In genomic region chr11:607020-607780, GRCh38 we compare ENCODE assay signal across 27 cellular contexts. TPM values are rescaled to one million over a fixed set of nuclear protein-coding genes. Genes with fewer than 3 reads are reported as not detected.
DNase-seq lines count a peak whose midpoint lies in the region; ATAC-seq, FAIRE-seq and TF ChIP-seq lines count a peak whose summit lies in the region.
"Had no signal": no experiment of that assay in that cellular context is flagged by ENCODE, and none has a peak within 500 bp of the region (broad histone marks: within the 10 kb centered on the region; RNA-seq: fewer than 3 reads in every experiment).

No MANE protein-coding gene starts in this region.

- H3K4me2 ChIP-seq in K562 (ENCODE audit: insufficient read depth, low read length), result no peak overlapping the region
- H3K4me2 ChIP-seq: hepatocyte had no signal

- intact Hi-C loops in natural killer cell (cut with micrococcal nuclease), result no loop called here
- intact Hi-C loops in K562 (cut with micrococcal nuclease), result no loop called here

- no peak overlapping the region for H3K27ac ChIP-seq in K562 (ENCODE audit: extremely low read depth, low read depth, low read length)
- H3K27ac ChIP-seq: hepatocyte, parathyroid adenoma had no signal

- no peak for ATAC-seq in natural killer cell treated with Interleukin-12 subunit alpha and Interleukin-12 subunit beta and Interleukin-15 and Interleukin-18, amount 100 ng/mL, for 72 hours
- no peak for ATAC-seq in natural killer cell
- ATAC-seq in K562, result no peak
- ATAC-seq in left lobe of liver, result no peak
- no peak for ATAC-seq in GM21619 (IDR thresholded peaks at IDR 0.05; ENCODE audit: unreplicated experiment)
- ATAC-seq: activated T-helper 17 cell treated with anti-CD3 and anti-CD28 coated beads, Interleukin-2, amount 50 U/mL, for 72 hours; stimulated activated naive CD8-positive, alpha-beta T cell treated with anti-CD3 and anti-CD28 coated beads, Interleukin-15, amount 100 ng/mL, for 72 hours had no signal

- no peaks in the 10 kb centered on the region for H3K79me2 ChIP-seq in K562 (ENCODE audit: control insufficient read depth, insufficient read depth, low read length)
- H3K79me2 ChIP-seq: hepatocyte, parathyroid adenoma had no signal

- no peaks in the 10 kb centered on the region for H3K9me3 Mint-ChIP-seq in natural killer cell treated with Interleukin-12 subunit alpha and Interleukin-12 subunit beta and Interleukin-15 and Interleukin-18, amount 100 ng/mL, for 72 hours
- H3K9me3 Mint-ChIP-seq in natural killer cell (no peaks in the 10 kb centered on the region), nephron progenitor cell (no peaks in the 10 kb centered on the region)
- H3K9me3 Mint-ChIP-seq: activated T-helper 17 cell treated with anti-CD3 and anti-CD28 coated beads, Interleukin-2, amount 50 U/mL, for 72 hours; immature natural killer cell; nephron; stimulated activated naive CD8-positive, alpha-beta T cell treated with anti-CD3 and anti-CD28 coated beads, Interleukin-15, amount 100 ng/mL, for 72 hours had no signal

- TF ChIP-seq RAD21 in K562 (CRISPR knock-in tag; conservative IDR thresholded peaks at IDR 0.05 in 1 of 2, IDR thresholded peaks at IDR 0.05 in 1 of 2), result no peak

- H3K36me3 ChIP-seq in K562 (ENCODE audit: control insufficient read depth, insufficient read depth, low read length), result peaks cover 98% of the 10 kb centered on the region

- no peaks in the 10 kb centered on the region for H3K27me3 ChIP-seq in K562 (ENCODE audit: control insufficient read depth in 2 of 2, insufficient read depth in 2 of 2, low read length in 2 of 2)
- H3K27me3 ChIP-seq: body of pancreas, hepatocyte, MG63 had no signal

- CTCF ChIA-PET in K562 (lab: Yijun Ruan, JAX; ENCODE audit: low intra/inter-chr PET ratio), result no interaction called here

- no peaks in the 10 kb centered on the region for H3K9me3 ChIP-seq in K562 (replicated peaks; ENCODE audit: control insufficient read depth, insufficient read depth, low read depth, low read length)
- H3K9me3 ChIP-seq: body of pancreas, MG63 had no signal

- H3K27me3 Mint-ChIP-seq in natural killer cell treated with Interleukin-12 subunit alpha and Interleukin-12 subunit beta and Interleukin-15 and Interleukin-18, amount 100 ng/mL, for 72 hours, result no peaks in the 10 kb centered on the region
- H3K27me3 Mint-ChIP-seq in natural killer cell (ENCODE audit: low read depth in 2 of 2), result no peaks in the 10 kb centered on the region
- H3K27me3 Mint-ChIP-seq in nephron progenitor cell (ENCODE audit: low read depth, poor library complexity), result no peaks in the 10 kb centered on the region
- H3K27me3 Mint-ChIP-seq: activated T-helper 17 cell treated with anti-CD3 and anti-CD28 coated beads, Interleukin-2, amount 50 U/mL, for 72 hours; CD4-positive, CD25-positive, alpha-beta regulatory T cell; stimulated activated naive CD8-positive, alpha-beta T cell treated with anti-CD3 and anti-CD28 coated beads, Interleukin-15, amount 100 ng/mL, for 72 hours had no signal

- DNase-seq in natural killer cell treated with Interleukin-12 subunit alpha and Interleukin-12 subunit beta and Interleukin-15 and Interleukin-18, amount 100 ng/mL, for 72 hours (ENCODE audit: low spot score), result peak; percentile 54
- DNase-seq in natural killer cell (no peak), K562 (ENCODE audit: extremely low read depth in 1 of 4, low spot score in 3 of 4) (no peak), nephron progenitor cell (no peak), left lobe of liver (ENCODE audit: low spot score) (no peak), NCI-H2107 treated with DMSO at 0.1 percent for 48 hours (lab: John Stamatoyannopoulos, UW; ENCODE audit: unreplicated experiment) (no peak)
- DNase-seq: activated CD4-positive, alpha-beta T cell treated with anti-CD3 and anti-CD28 coated beads for 4 hours; CD4-positive, CD25-positive, alpha-beta regulatory T cell; effector CD8-positive, alpha-beta T cell; EL; foreskin melanocyte; immature natural killer cell; KBM-7; MG63; NCI-H2081 treated with DMSO at 0.1 percent for 48 hours; NCI-H446; stimulated activated naive CD8-positive, alpha-beta T cell treated with anti-CD3 and anti-CD28 coated beads, Interleukin-15, amount 100 ng/mL, for 72 hours; trophoblast cell had no signal

- peaks cover 0 to 34% of the 10 kb centered on the region in 2 experiments; a peak in 1 of 5 replicates for H3K4me1 ChIP-seq in K562 (replicated peaks in 1 of 2; ENCODE audit: control insufficient read depth in 2 of 2, insufficient read depth in 2 of 2, low read length in 2 of 2)
- H3K4me1 ChIP-seq: body of pancreas, parathyroid adenoma had no signal

- H3K36me3 Mint-ChIP-seq in natural killer cell treated with Interleukin-12 subunit alpha and Interleukin-12 subunit beta and Interleukin-15 and Interleukin-18, amount 100 ng/mL, for 72 hours, result no peaks in the 10 kb centered on the region
- H3K36me3 Mint-ChIP-seq in natural killer cell, result no peaks in the 10 kb centered on the region
- H3K36me3 Mint-ChIP-seq in nephron progenitor cell (ENCODE audit: low read depth), result peaks cover 34% of the 10 kb centered on the region

- no peak overlapping the region for H2AFZ ChIP-seq in K562 (ENCODE audit: low read depth, low read length)
- H2AFZ ChIP-seq: hepatocyte, parathyroid adenoma had no signal

- no peak for FAIRE-seq in K562 (lab: Jason Lieb, UNC)

- no TSS peak for BruUV-seq in K562 (replicated peaks; lab: Mats Ljungman, UMichigan)

- POLR2A ChIA-PET in K562 (lab: Yijun Ruan, JAX), result interaction anchor here (0.6 to 0.7 kb wide), 3 partner anchors 24 to 1227 kb away, joined by 3 read pairs; no protein-coding TSS in a partner anchor

- peaks cover 6% of the 10 kb centered on the region; the same call in 1 of the 2 replicates for H4K20me1 ChIP-seq in K562 (replicated peaks; ENCODE audit: control insufficient read depth, insufficient read depth, low read length)

- H3K9ac ChIP-seq in K562 (ENCODE audit: insufficient read depth in 1 of 2, low read depth in 2 of 2, low read length in 2 of 2), result no peak overlapping the region; a peak in 1 of 4 replicates
- H3K9ac ChIP-seq: parathyroid adenoma had no signal

- in situ Hi-C loops in K562 (cut with MboI), result no loop called here

- H3K9me1 ChIP-seq in K562 (ENCODE audit: control insufficient read depth, insufficient read depth, low read length), result no peaks in the 10 kb centered on the region

- no peak for TF ChIP-seq EP300 in K562 (IDR thresholded peaks at IDR 0.05; ENCODE audit: low read length)

- TF ChIP-seq POLR2A in K562 (conservative IDR thresholded peaks at IDR 0.05), result no peak

- H3K4me1 Mint-ChIP-seq in natural killer cell treated with Interleukin-12 subunit alpha and Interleukin-12 subunit beta and Interleukin-15 and Interleukin-18, amount 100 ng/mL, for 72 hours (ENCODE audit: low read depth in 2 of 2), result peaks cover 2 to 3% of the 10 kb centered on the region in 2 donors
- H3K4me1 Mint-ChIP-seq in natural killer cell (peaks cover 3% of the 10 kb centered on the region in 2 donors), nephron progenitor cell (peaks cover 4% of the 10 kb centered on the region)
- H3K4me1 Mint-ChIP-seq: activated T-helper 17 cell treated with anti-CD3 and anti-CD28 coated beads, Interleukin-2, amount 50 U/mL, for 72 hours had no signal

- no peak overlapping the region for H3K4me3 ChIP-seq in K562
- H3K4me3 ChIP-seq: body of pancreas, hepatocyte, MG63 had no signal

- TF ChIP-seq CTCF in natural killer cell (IDR thresholded peaks at IDR 0.05) (no peak), K562 (IDR thresholded peaks at IDR 0.05 in 2 of 3, conservative IDR thresholded peaks at IDR 0.05 in 1 of 3; ENCODE audit: insufficient read depth in 2 of 3, low read depth in 1 of 3, low read length in 3 of 3) (no peak), nephron progenitor cell (IDR thresholded peaks at IDR 0.05) (no peak)

- H3K4me3 Mint-ChIP-seq in natural killer cell treated with Interleukin-12 subunit alpha and Interleukin-12 subunit beta and Interleukin-15 and Interleukin-18, amount 100 ng/mL, for 72 hours, result no peak overlapping the region
- H3K4me3 Mint-ChIP-seq in natural killer cell (no peak overlapping the region), nephron progenitor cell (no peak overlapping the region)
- H3K4me3 Mint-ChIP-seq: activated T-helper 17 cell treated with anti-CD3 and anti-CD28 coated beads, Interleukin-2, amount 50 U/mL, for 72 hours; CD4-positive, CD25-positive, alpha-beta regulatory T cell; immature natural killer cell; nephron; stimulated activated naive CD8-positive, alpha-beta T cell treated with anti-CD3 and anti-CD28 coated beads, Interleukin-15, amount 100 ng/mL, for 72 hours had no signal

- 97% methylated on average over 31 of the region's 35 CpGs for WGBS in K562 (ENCODE audit: insufficient coverage, low coverage, missing lambda C conversion rate)

- H3K27ac Mint-ChIP-seq in natural killer cell treated with Interleukin-12 subunit alpha and Interleukin-12 subunit beta and Interleukin-15 and Interleukin-18, amount 100 ng/mL, for 72 hours, result no peak overlapping the region
- H3K27ac Mint-ChIP-seq in natural killer cell, result no peak overlapping the region
- peak overlapping the region; percentile 83 for H3K27ac Mint-ChIP-seq in nephron progenitor cell
- H3K27ac Mint-ChIP-seq: activated T-helper 17 cell treated with anti-CD3 and anti-CD28 coated beads, Interleukin-2, amount 50 U/mL, for 72 hours; immature natural killer cell; nephron had no signal

RNA-seq across cellular contexts. Expression of gene IRF7, which starts 8.6 kb away (rescaled TPM):
- total RNA-seq in natural killer cell treated with Interleukin-12 subunit alpha and Interleukin-12 subunit beta and Interleukin-15 and Interleukin-18, amount 100 ng/mL, for 72 hours, result 10 to 100 TPM; 33.7 to 34.9 TPM
- total RNA-seq in natural killer cell (10 to 100 TPM; 63.3 to 97.3 (median 77.3) TPM), K562 (2014; rRNA removed) (3.7 and 8.3 TPM in 2 replicates), K562 (2014; rRNA removed; fragmentation: Illumina TruSeq; extraction: Trizol) (0.29 TPM in 1 of 2 replicates, not detected in the other), K562 (2015; rRNA removed; fragmentation: Illumina TruSeq; extraction: Trizol) (2.0 and 2.2 TPM in 2 replicates), K562 (2021) (6.5 and 7.6 TPM in 2 replicates), left lobe of liver (38.5 TPM)
- 3.7 and 21.2 TPM in 2 replicates for total RNA-seq in K562 (2011; cell fraction: chromatin; rRNA removed; ENCODE audit: low replicate concordance)
- 23.2 and 27.2 TPM in 2 replicates for total RNA-seq in K562 (2011; cell fraction: nucleolus; rRNA removed)
- total RNA-seq in K562 (2011; cell fraction: nucleoplasm; rRNA removed), result 10.0 and 11.6 TPM in 2 replicates
- polyA plus RNA-seq in K562 (2011; rRNA removed) (1.8 and 3.5 TPM in 2 replicates), K562 (2014; fragmentation: Illumina TruSeq; extraction: Trizol) (0.64 and 2.2 TPM in 2 replicates), K562 (2014; fragmentation: Nextera tagmentation; extraction: Ambion mirVana) (under 1 TPM; 0.27 to 0.48 TPM), K562 (2014; rRNA removed) (3.8 and 7.4 TPM in 2 replicates)
- 2.7 and 6.6 TPM in 2 replicates for polyA plus RNA-seq in K562 (2011; cell fraction: cytosol; rRNA removed)
- 21.3 and 30.3 TPM in 2 replicates for polyA plus RNA-seq in K562 (2011; cell fraction: nucleus; rRNA removed)
- 4.0 and 11.8 TPM in 2 replicates for polyA plus RNA-seq in K562 (2012)
- 0.42 and 0.49 TPM in 2 replicates for polyA minus RNA-seq in K562 (2011; rRNA and poly(A)+ RNA removed)
- polyA minus RNA-seq in K562 (2011; cell fraction: cytosol; rRNA and poly(A)+ RNA removed), result 1.3 and 5.2 TPM in 2 replicates
- 10.6 and 12.6 TPM in 2 replicates for polyA minus RNA-seq in K562 (2011; cell fraction: nucleus; rRNA and poly(A)+ RNA removed)

RNA-seq across cellular contexts. Expression of gene CDHR5, which starts 17.6 kb away (rescaled TPM):
- total RNA-seq in natural killer cell treated with Interleukin-12 subunit alpha and Interleukin-12 subunit beta and Interleukin-15 and Interleukin-18, amount 100 ng/mL, for 72 hours, result not detected
- not detected for total RNA-seq in natural killer cell
- not detected in 2 replicates for total RNA-seq in K562 (2011; cell fraction: chromatin; rRNA removed; ENCODE audit: low replicate concordance)
- not detected in 2 replicates for total RNA-seq in K562 (2011; cell fraction: nucleolus; rRNA removed)
- total RNA-seq in K562 (2011; cell fraction: nucleoplasm; rRNA removed), result not detected in 2 replicates
- total RNA-seq in K562 (2014; rRNA removed), result not detected in 2 replicates
- total RNA-seq in K562 (2014; rRNA removed; fragmentation: Illumina TruSeq; extraction: Trizol), result not detected in 2 replicates
- total RNA-seq in K562 (2015; rRNA removed; fragmentation: Illumina TruSeq; extraction: Trizol), result not detected in 2 replicates
- 0.16 TPM in 1 of 2 replicates, not detected in the other for total RNA-seq in K562 (2021)
- polyA plus RNA-seq in K562 (2011; rRNA removed), result not detected in 2 replicates
- polyA plus RNA-seq in K562 (2011; cell fraction: cytosol; rRNA removed), result not detected in 2 replicates
- polyA plus RNA-seq in K562 (2011; cell fraction: nucleus; rRNA removed), result not detected in 2 replicates
- 0.06 and 0.14 TPM in 2 replicates for polyA plus RNA-seq in K562 (2012)
- polyA plus RNA-seq in K562 (2014; fragmentation: Illumina TruSeq; extraction: Trizol), result not detected in 2 replicates
- not detected for polyA plus RNA-seq in K562 (2014; fragmentation: Nextera tagmentation; extraction: Ambion mirVana)
- not detected in 2 replicates for polyA plus RNA-seq in K562 (2014; rRNA removed)
- polyA minus RNA-seq in K562 (2011; rRNA and poly(A)+ RNA removed), result not detected in 2 replicates
- polyA minus RNA-seq in K562 (2011; cell fraction: cytosol; rRNA and poly(A)+ RNA removed), result not detected in 2 replicates
- not detected in 2 replicates for polyA minus RNA-seq in K562 (2011; cell fraction: nucleus; rRNA and poly(A)+ RNA removed)
- total RNA-seq in left lobe of liver, result 64.8 TPM
- total RNA-seq: activated T-helper 17 cell treated with anti-CD3 and anti-CD28 coated beads, Interleukin-2, amount 50 U/mL, for 72 hours; CD4-positive, CD25-positive, alpha-beta regulatory T cell; sciatic nerve had no signal
- polyA plus RNA-seq: CD4-positive, CD25-positive, alpha-beta regulatory T cell; immature natural killer cell had no signal

RNA-seq across cellular contexts. Expression of gene SCT, which starts 19.8 kb away (rescaled TPM):
- not detected for total RNA-seq in natural killer cell treated with Interleukin-12 subunit alpha and Interleukin-12 subunit beta and Interleukin-15 and Interleukin-18, amount 100 ng/mL, for 72 hours
- not detected for total RNA-seq in natural killer cell
- not detected in 2 replicates for total RNA-seq in K562 (2011; cell fraction: chromatin; rRNA removed; ENCODE audit: low replicate concordance)
- total RNA-seq in K562 (2011; cell fraction: nucleolus; rRNA removed), result not detected in 2 replicates
- total RNA-seq in K562 (2011; cell fraction: nucleoplasm; rRNA removed), result not detected in 2 replicates
- total RNA-seq in K562 (2014; rRNA removed), result not detected in 2 replicates
- total RNA-seq in K562 (2014; rRNA removed; fragmentation: Illumina TruSeq; extraction: Trizol), result not detected in 2 replicates
- total RNA-seq in K562 (2015; rRNA removed; fragmentation: Illumina TruSeq; extraction: Trizol), result not detected in 2 replicates
- total RNA-seq in K562 (2021), result not detected in 2 replicates
- not detected in 2 replicates for polyA plus RNA-seq in K562 (2011; rRNA removed)
- polyA plus RNA-seq in K562 (2011; cell fraction: cytosol; rRNA removed), result not detected in 2 replicates
- polyA plus RNA-seq in K562 (2011; cell fraction: nucleus; rRNA removed), result not detected in 2 replicates
- not detected in 2 replicates for polyA plus RNA-seq in K562 (2012)
- not detected in 2 replicates for polyA plus RNA-seq in K562 (2014; fragmentation: Illumina TruSeq; extraction: Trizol)
- polyA plus RNA-seq in K562 (2014; fragmentation: Nextera tagmentation; extraction: Ambion mirVana), result not detected
- not detected in 2 replicates for polyA plus RNA-seq in K562 (2014; rRNA removed)
- not detected in 2 replicates for polyA minus RNA-seq in K562 (2011; rRNA and poly(A)+ RNA removed)
- polyA minus RNA-seq in K562 (2011; cell fraction: cytosol; rRNA and poly(A)+ RNA removed), result not detected in 2 replicates
- not detected in 2 replicates for polyA minus RNA-seq in K562 (2011; cell fraction: nucleus; rRNA and poly(A)+ RNA removed)
- 0.81 TPM for total RNA-seq in left lobe of liver
- total RNA-seq: activated T-helper 17 cell treated with anti-CD3 and anti-CD28 coated beads, Interleukin-2, amount 50 U/mL, for 72 hours; body of pancreas; CD4-positive, CD25-positive, alpha-beta regulatory T cell; hepatocyte; sciatic nerve; T-helper 2 cell treated with Interferon-gamma antibody and Interleukin-4, amounts not matched to agents 100 ng/mL and 5 ng/mL, for 36 hours had no signal
- polyA plus RNA-seq: CD4-positive, CD25-positive, alpha-beta regulatory T cell; esophagus; immature natural killer cell had no signal

RNA-seq across cellular contexts. Expression of gene DRD4, which starts 29.9 kb away (rescaled TPM):
- 1 to 10 TPM in 1 of 2 donors, under 1 TPM in 1; 0.48 to 1.3 TPM for total RNA-seq in natural killer cell treated with Interleukin-12 subunit alpha and Interleukin-12 subunit beta and Interleukin-15 and Interleukin-18, amount 100 ng/mL, for 72 hours
- total RNA-seq in natural killer cell, result 1 to 10 TPM in 1 of 3 donors, under 1 TPM in 2; 0.49 to 1.2 (median 0.61) TPM
- total RNA-seq in K562 (2011; cell fraction: chromatin; rRNA removed; ENCODE audit: low replicate concordance), result 0.30 and 1.00 TPM in 2 replicates
- total RNA-seq in K562 (2011; cell fraction: nucleolus; rRNA removed), result 0.67 and 0.79 TPM in 2 replicates
- 0.59 and 1.1 TPM in 2 replicates for total RNA-seq in K562 (2011; cell fraction: nucleoplasm; rRNA removed)
- total RNA-seq in K562 (2014; rRNA removed), result 0.24 TPM in 1 of 2 replicates, not detected in the other
- total RNA-seq in K562 (2014; rRNA removed; fragmentation: Illumina TruSeq; extraction: Trizol), result not detected in 2 replicates
- 0.14 TPM in 1 of 2 replicates, not detected in the other for total RNA-seq in K562 (2015; rRNA removed; fragmentation: Illumina TruSeq; extraction: Trizol)
- total RNA-seq in K562 (2021), result 0.95 and 1.4 TPM in 2 replicates
- polyA plus RNA-seq in K562 (2011; rRNA removed), result 0.11 TPM in 1 of 2 replicates, not detected in the other
- polyA plus RNA-seq in K562 (2011; cell fraction: cytosol; rRNA removed), result 0.04 and 0.06 TPM in 2 replicates
- polyA plus RNA-seq in K562 (2011; cell fraction: nucleus; rRNA removed), result 0.60 and 0.70 TPM in 2 replicates
- 0.36 and 0.51 TPM in 2 replicates for polyA plus RNA-seq in K562 (2012)
- 0.11 TPM in 1 of 2 replicates, not detected in the other for polyA plus RNA-seq in K562 (2014; fragmentation: Illumina TruSeq; extraction: Trizol)
- polyA plus RNA-seq in K562 (2014; fragmentation: Nextera tagmentation; extraction: Ambion mirVana), result under 1 TPM in 1 of 2 experiments, not detected in 1; 0.04 TPM
- polyA plus RNA-seq in K562 (2014; rRNA removed), result 0.27 and 0.49 TPM in 2 replicates
- polyA minus RNA-seq in K562 (2011; rRNA and poly(A)+ RNA removed), result not detected in 2 replicates
- not detected in 2 replicates for polyA minus RNA-seq in K562 (2011; cell fraction: cytosol; rRNA and poly(A)+ RNA removed)
- polyA minus RNA-seq in K562 (2011; cell fraction: nucleus; rRNA and poly(A)+ RNA removed), result 0.13 and 0.22 TPM in 2 replicates
- total RNA-seq in left lobe of liver, result 0.68 TPM
- total RNA-seq: CD4-positive, CD25-positive, alpha-beta regulatory T cell; hepatocyte had no signal
- polyA plus RNA-seq: CD4-positive, CD25-positive, alpha-beta regulatory T cell; immature natural killer cell had no signal

RNA-seq across cellular contexts. Expression of gene PHRF1, which starts 30.9 kb away (rescaled TPM):
- total RNA-seq in natural killer cell treated with Interleukin-12 subunit alpha and Interleukin-12 subunit beta and Interleukin-15 and Interleukin-18, amount 100 ng/mL, for 72 hours, result 10 to 100 TPM; 49.2 to 85.7 TPM
- total RNA-seq in natural killer cell (10 to 100 TPM; 46.1 to 52.0 (median 46.9) TPM), K562 (2014; rRNA removed) (20.4 and 28.6 TPM in 2 replicates), K562 (2014; rRNA removed; fragmentation: Illumina TruSeq; extraction: Trizol) (4.2 and 4.9 TPM in 2 replicates), K562 (2015; rRNA removed; fragmentation: Illumina TruSeq; extraction: Trizol) (17.4 and 19.1 TPM in 2 replicates), K562 (2021) (34.5 and 37.2 TPM in 2 replicates), left lobe of liver (25.4 TPM)
- total RNA-seq in K562 (2011; cell fraction: chromatin; rRNA removed; ENCODE audit: low replicate concordance), result 57.3 and 135 TPM in 2 replicates
- 56.1 and 60.9 TPM in 2 replicates for total RNA-seq in K562 (2011; cell fraction: nucleolus; rRNA removed)
- 48.9 and 51.5 TPM in 2 replicates for total RNA-seq in K562 (2011; cell fraction: nucleoplasm; rRNA removed)
- polyA plus RNA-seq in K562 (2011; rRNA removed) (7.5 and 10.5 TPM in 2 replicates), K562 (2014; fragmentation: Illumina TruSeq; extraction: Trizol) (7.7 and 14.5 TPM in 2 replicates), K562 (2014; fragmentation: Nextera tagmentation; extraction: Ambion mirVana) (under 1 TPM; 0.07 to 0.18 TPM), K562 (2014; rRNA removed) (16.9 and 19.9 TPM in 2 replicates)
- 7.2 and 14.5 TPM in 2 replicates for polyA plus RNA-seq in K562 (2011; cell fraction: cytosol; rRNA removed)
- 27.6 and 43.0 TPM in 2 replicates for polyA plus RNA-seq in K562 (2011; cell fraction: nucleus; rRNA removed)
- 12.2 and 16.7 TPM in 2 replicates for polyA plus RNA-seq in K562 (2012)
- 6.1 and 8.0 TPM in 2 replicates for polyA minus RNA-seq in K562 (2011; rRNA and poly(A)+ RNA removed)
- polyA minus RNA-seq in K562 (2011; cell fraction: cytosol; rRNA and poly(A)+ RNA removed), result 13.6 and 23.3 TPM in 2 replicates
- polyA minus RNA-seq in K562 (2011; cell fraction: nucleus; rRNA and poly(A)+ RNA removed), result 15.5 and 20.1 TPM in 2 replicates

Comparison
In these comparisons a context has a peak if more than half of its experiments do, and no peak if none do; other contexts are left out.
1. RNA of gene CDHR5, which starts 17.6 kb away (total RNA-seq): 64.8 TPM in left lobe of liver (single experiment); not detected in natural killer cell treated with Interleukin-12 subunit alpha and Interleukin-12 subunit beta and Interleukin-15 and Interleukin-18, amount 100 ng/mL, for 72 hours, not detected in natural killer cell and 0.16 TPM in K562; every median in the first group is over 10 times any median in the second.